In genomic region chr6:2020909-2021308, GRCh38 we compare ENCODE assay signal across 9 cellular contexts.
A peak's percentile ranks its signal among the peaks of the same experiment; 100 is the strongest.
DNase-seq lines count a peak whose midpoint lies in the region; ATAC-seq lines count a peak whose summit lies in the region.
"Had no signal": no experiment of that assay in that cellular context is flagged by ENCODE, and none has a peak within 500 bp of the region (broad histone marks: within the 10 kb centered on the region; RNA-seq: fewer than 3 reads in every experiment).

No MANE protein-coding gene starts in this region.

- intact Hi-C loops in left cardiac atrium (cut with DNase I) = loop anchor here in 1 of 2 donors (5.0 kb wide), 1 partner anchor 409 kb away; no protein-coding TSS in a partner anchor

- DNase-seq in Caki2 (ENCODE audit: low read depth) (peak; percentile 16), KBM-7 (peak; percentile 66), RPMI7951 (ENCODE audit: low read depth) (peak; percentile 56), left cardiac atrium (no peak), anterior cingulate cortex (lab: John Stamatoyannopoulos, UW) (no peak)
- DNase-seq in stimulated activated CD4-positive, alpha-beta T cell treated with anti-CD3 and anti-CD28 coated beads, Interleukin-12 subunit alpha, Interleukin-12 subunit beta, amount 100 ng/mL, for 4 hours = no peak
- DNase-seq in activated naive CD4-positive, alpha-beta T cell treated with anti-CD3 and anti-CD28 coated beads, Interleukin-2, amount 50 U/mL, for 16 hours = no peak
- DNase-seq: activated naive CD4-positive, alpha-beta T cell treated with anti-CD3 and anti-CD28 coated beads, Interleukin-2, amount 10 ng/mL, durations not matched to agents 7 days and 5 days had no signal

- in situ Hi-C loops in Caki2 (cut with HindIII; ENCODE audit: low pct_unique_long_range_greater_than_20kb, low sequenced_read_pairs) (no loop called here), KBM-7 (cut with MboI; ENCODE audit: low pct_unique_long_range_greater_than_20kb, low sequenced_read_pairs) (no loop called here)

- ATAC-seq in left cardiac atrium (peak; percentile 19 to 36), HG02981 (IDR thresholded peaks at IDR 0.05; ENCODE audit: unreplicated experiment) (no peak)

Comparison
In these comparisons a context has a peak if more than half of its experiments do, and no peak if none do; other contexts are left out.
1. DNase-seq: peak in Caki2 (single experiment), KBM-7 (single experiment) and RPMI7951 (single experiment); none in left cardiac atrium (single experiment), stimulated activated CD4-positive, alpha-beta T cell treated with anti-CD3 and anti-CD28 coated beads, Interleukin-12 subunit alpha, Interleukin-12 subunit beta, amount 100 ng/mL, for 4 hours (single experiment), activated naive CD4-positive, alpha-beta T cell treated with anti-CD3 and anti-CD28 coated beads, Interleukin-2, amount 50 U/mL, for 16 hours (single experiment) and anterior cingulate cortex (0 of 58).